ENCODE assay signal across 9 cellular contexts in genomic region chr9:128554155-128554862, GRCh38. TPM values are rescaled to one million over a fixed set of nuclear protein-coding genes. Genes with fewer than 3 reads are reported as not detected.
A peak's percentile ranks its signal among the peaks of the same experiment; 100 is the strongest.
DNase-seq lines count a peak whose midpoint lies in the region; ATAC-seq and TF ChIP-seq lines count a peak whose summit lies in the region.
"Had no signal": no experiment of that assay in that cellular context is flagged by ENCODE, and none has a peak within 500 bp of the region (broad histone marks: within the 10 kb centered on the region; RNA-seq: fewer than 3 reads in every experiment).

No MANE protein-coding gene starts in this region.

- peaks cover 37% of the 10 kb centered on the region for H3K4me1 ChIP-seq in endocrine pancreas (ENCODE audit: control insufficient read depth, insufficient read depth, low read length)
- H3K4me1 ChIP-seq in mucosa of descending colon (ENCODE audit: low read depth): peaks cover 50% of the 10 kb centered on the region
- H3K4me1 ChIP-seq in upper lobe of right lung: peaks cover 68% of the 10 kb centered on the region

- H3K4me3 ChIP-seq in endocrine pancreas (ENCODE audit: control insufficient read depth, insufficient read depth, low read length) (peak overlapping the region; percentile 67), mucosa of descending colon (no peak overlapping the region), upper lobe of right lung (peak overlapping the region; percentile 95)

- H3K9me3 ChIP-seq in endocrine pancreas (ENCODE audit: control insufficient read depth, low read length): no peaks in the 10 kb centered on the region
- no peaks in the 10 kb centered on the region for H3K9me3 ChIP-seq in mucosa of descending colon
- H3K9me3 ChIP-seq in upper lobe of right lung: no peaks in the 10 kb centered on the region

- H3K27me3 ChIP-seq in endocrine pancreas (ENCODE audit: control insufficient read depth, insufficient read depth, low read length) (no peaks in the 10 kb centered on the region), upper lobe of right lung (no peaks in the 10 kb centered on the region)

- no peak for TF ChIP-seq CTCF in mucosa of descending colon (IDR thresholded peaks at IDR 0.05)
- no peak for TF ChIP-seq CTCF in upper lobe of right lung (IDR thresholded peaks at IDR 0.05)

- no peak for ATAC-seq in mucosa of descending colon
- peak; percentile 3 for ATAC-seq in upper lobe of right lung
- no peak for ATAC-seq in GM19324 (IDR thresholded peaks at IDR 0.05; ENCODE audit: low FRiP score, unreplicated experiment)

- intact Hi-C loops in mucosa of descending colon (cut with DNase I, micrococcal nuclease): no loop called here
- intact Hi-C loops in upper lobe of right lung (cut with DNase I): no loop called here

- peak overlapping the region; percentile 94 for H3K27ac ChIP-seq in upper lobe of right lung
- H3K27ac ChIP-seq: C4-2B had no signal

- H3K9ac ChIP-seq in endocrine pancreas (ENCODE audit: control insufficient read depth, insufficient read depth, low read length): no peak overlapping the region

- peak; percentile 0 for DNase-seq in NCI-H526 treated with DMSO at 0.1 percent for 48 hours (lab: John Stamatoyannopoulos, UW)
- no peak for DNase-seq in NCI-H526 (lab: John Stamatoyannopoulos, UW)
- peak; percentile 80 for DNase-seq in SW480 (ENCODE audit: low spot score)
- peak in 2 of 3 donors; percentile 34 to 37 for DNase-seq in mucosa of descending colon
- DNase-seq in upper lobe of right lung: no peak
- no peak for DNase-seq in NCI-H2081 treated with DMSO at 0.1 percent for 48 hours (lab: John Stamatoyannopoulos, UW)

- H3K36me3 ChIP-seq in endocrine pancreas (ENCODE audit: control insufficient read depth, insufficient read depth, low read length): no peaks in the 10 kb centered on the region
- no peaks in the 10 kb centered on the region for H3K36me3 ChIP-seq in mucosa of descending colon (ENCODE audit: low read depth)
- no peaks in the 10 kb centered on the region for H3K36me3 ChIP-seq in upper lobe of right lung

RNA-seq across cellular contexts. Expression of gene SPTAN1, which starts 1.9 kb away (rescaled TPM):
- total RNA-seq in mucosa of descending colon (100 to 1,000 TPM; 235 to 322 (median 321) TPM), upper lobe of right lung (358 TPM)

RNA-seq across cellular contexts. Expression of gene GLE1, which starts 49.8 kb away (rescaled TPM):
- total RNA-seq in mucosa of descending colon (10 to 100 TPM; 25.7 to 35.0 (median 28.0) TPM), upper lobe of right lung (21.8 TPM)

Comparison
In these comparisons a context has a peak if more than half of its experiments do, and no peak if none do; other contexts are left out.
1. DNase-seq: peak in NCI-H526 treated with DMSO at 0.1 percent for 48 hours (single experiment), SW480 (single experiment) and mucosa of descending colon (2 of 3); none in NCI-H526 (0 of 2), upper lobe of right lung (single experiment) and NCI-H2081 treated with DMSO at 0.1 percent for 48 hours (single experiment).